In the genomic region with DNA sequence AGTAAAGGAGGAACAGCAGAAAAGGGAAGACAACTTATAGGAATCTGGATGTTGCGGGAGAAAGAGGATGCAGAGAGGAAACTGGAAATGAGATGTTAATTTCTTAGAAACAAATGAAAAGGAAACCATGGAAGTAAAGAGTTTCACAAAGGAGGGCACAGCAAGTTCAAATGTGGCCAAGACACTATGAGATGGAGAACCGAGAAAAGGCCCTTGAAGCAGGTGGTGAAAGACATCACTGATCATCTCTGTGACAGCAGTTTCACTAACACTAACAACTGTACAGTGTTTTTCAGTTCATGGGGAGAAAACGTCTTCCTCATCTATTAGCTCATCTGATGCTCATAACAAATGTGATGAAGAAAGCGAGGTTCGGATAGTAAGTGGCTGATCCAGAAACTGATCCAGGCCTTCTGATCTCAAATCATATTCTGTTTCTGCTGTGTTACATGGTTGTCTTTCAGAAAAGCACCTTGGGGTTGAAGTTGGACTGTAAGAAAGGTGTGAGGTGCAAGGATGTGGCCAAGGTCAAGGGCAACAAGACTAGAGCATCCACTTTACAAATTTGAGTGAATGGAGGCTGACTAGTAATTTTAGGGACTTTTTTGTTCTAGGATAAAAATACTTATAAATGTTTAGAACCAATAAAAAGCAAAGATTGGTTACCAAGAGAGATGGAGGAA, we compare ENCODE assay signal across 14 cellular contexts.
DNase-seq lines count a peak whose midpoint lies in the region; ATAC-seq and TF ChIP-seq lines count a peak whose summit lies in the region.
"Had no signal": no experiment of that assay in that cellular context is flagged by ENCODE, and none has a peak within 500 bp of the region (broad histone marks: within the 10 kb centered on the region; RNA-seq: fewer than 3 reads in every experiment).

No MANE protein-coding gene starts in this region.

- ATAC-seq in GM19324 (IDR thresholded peaks at IDR 0.05; ENCODE audit: low FRiP score, unreplicated experiment) (peak; percentile 90), HG02623 (IDR thresholded peaks at IDR 0.05; ENCODE audit: unreplicated experiment) (peak; percentile 98), HG03354 (IDR thresholded peaks at IDR 0.05; ENCODE audit: poor library complexity, severe bottlenecking, unreplicated experiment) (peak; percentile 99), aorta (ENCODE audit: low FRiP score) (no peak)

- H3K36me3 ChIP-seq in aorta (ENCODE audit: control insufficient read depth in 1 of 2, insufficient read depth in 2 of 2, low read length in 1 of 2) = no peaks in the 10 kb centered on the region
- H3K36me3 ChIP-seq in PC-9 (ENCODE audit: low read depth) = no peaks in the 10 kb centered on the region
- H3K36me3 ChIP-seq: HAP-1, stomach had no signal

- H3K79me2 ChIP-seq in PC-9 (ENCODE audit: low read depth) = no peaks in the 10 kb centered on the region

- H3K9me3 ChIP-seq in aorta (ENCODE audit: control insufficient read depth, low read length) = peaks cover 1% of the 10 kb centered on the region
- H3K9me3 ChIP-seq in PC-9 (ENCODE audit: insufficient read depth, low read depth) = no peaks in the 10 kb centered on the region
- H3K9me3 ChIP-seq: HAP-1, stomach had no signal

- H3K4me2 ChIP-seq in PC-9 = no peak overlapping the region

- 84 to 87% methylated on average over 5 of the region's 5 CpGs for WGBS in aorta, 2 donors

- POLR2A ChIA-PET in GM10248 (lab: Yijun Ruan, JAX) (no interaction called here), PC-9 (lab: Charles Lee; ENCODE audit: unreplicated experiment) (no interaction called here)

- CTCF ChIA-PET in GM10248 (lab: Yijun Ruan, JAX) (no interaction called here), PC-9 (lab: Charles Lee) (no interaction called here)

- no peak for TF ChIP-seq CTCF in GM10248 (IDR thresholded peaks at IDR 0.05; ENCODE audit: control extremely low read depth, extremely low read depth, low read depth, missing control alignments)
- TF ChIP-seq CTCF in PC-9 (conservative IDR thresholded peaks at IDR 0.05) = no peak

- H3K4me1 ChIP-seq in aorta (ENCODE audit: control insufficient read depth in 1 of 2, insufficient read depth in 2 of 2, low read length in 2 of 2) = no peaks in the 10 kb centered on the region
- no peaks in the 10 kb centered on the region for H3K4me1 ChIP-seq in PC-9 (replicated peaks; ENCODE audit: insufficient read depth)
- H3K4me1 ChIP-seq: HAP-1, stomach had no signal

- DNase-seq in GM10248 (ENCODE audit: extremely low spot score) (peak; percentile 78), NCI-H2196 treated with DMSO at 0.1 percent for 48 hours (lab: John Stamatoyannopoulos, UW; ENCODE audit: unreplicated experiment) (no peak), aorta (no peak), NCI-H2029 treated with DMSO at 0.1 percent for 48 hours (lab: John Stamatoyannopoulos, UW) (no peak), PC-9 (no peak)
- DNase-seq: activated CD4-positive, alpha-beta memory T cell treated with anti-CD3 and anti-CD28 coated beads, Interleukin-2, amount 10 ng/mL, durations not matched to agents 7 days and 5 days; DMS79; kidney; NCI-H69; stomach had no signal

- no peaks in the 10 kb centered on the region for H3F3A ChIP-seq in PC-9 (ENCODE audit: insufficient read depth, low read depth)

- H3K4me3 ChIP-seq in aorta (ENCODE audit: low read length in 2 of 2) (no peak overlapping the region), PC-9 (no peak overlapping the region)
- H3K4me3 ChIP-seq: HAP-1, stomach had no signal

- intact Hi-C loops in aorta (cut with DNase I) = no loop called here
- intact Hi-C loops in PC-9 (cut with micrococcal nuclease; ENCODE audit: unreplicated experiment) = no loop called here

- BruUV-seq in PC-9 (replicated peaks; lab: Mats Ljungman, UMichigan) = no TSS peak

- H2AFZ ChIP-seq in PC-9 = no peak overlapping the region

- no peak overlapping the region for H3K27ac ChIP-seq in aorta (ENCODE audit: low read depth in 1 of 2, low read length in 2 of 2)
- H3K27ac ChIP-seq in PC-9 = no peak overlapping the region
- H3K27ac ChIP-seq: stomach had no signal

- H4K20me1 ChIP-seq in PC-9 (ENCODE audit: insufficient read depth) = no peaks in the 10 kb centered on the region

- no peaks in the 10 kb centered on the region for H3K9me2 ChIP-seq in PC-9 (ENCODE audit: insufficient read depth)

- peaks cover 0 to 2% of the 10 kb centered on the region in 2 donors for H3K27me3 ChIP-seq in aorta (ENCODE audit: control insufficient read depth in 1 of 2, insufficient read depth in 2 of 2, low read length in 1 of 2)
- no peaks in the 10 kb centered on the region for H3K27me3 ChIP-seq in PC-9 (ENCODE audit: insufficient read depth, low read depth)
- H3K27me3 ChIP-seq: stomach had no signal
